8 cellular contexts compared by ENCODE assay signal in genomic region chr15:74373731-74374647, GRCh38. TPM values are rescaled to one million over a fixed set of nuclear protein-coding genes. Genes with fewer than 3 reads are reported as not detected.
A peak's percentile ranks its signal among the peaks of the same experiment; 100 is the strongest.
DNase-seq lines count a peak whose midpoint lies in the region; ATAC-seq and TF ChIP-seq lines count a peak whose summit lies in the region.

No MANE protein-coding gene starts in this region.

- no peak for TF ChIP-seq POLR2A in uterus (IDR thresholded peaks at IDR 0.05)

- H3K27ac ChIP-seq in right cardiac atrium (ENCODE audit: low read length) (no peak overlapping the region), uterus (peak overlapping the region in 1 of 2 donors; percentile 45)

- ATAC-seq in HG02885 (IDR thresholded peaks at IDR 0.05; ENCODE audit: poor library complexity, unreplicated experiment) (peak; percentile 82), right cardiac atrium (peak; percentile 98 to 99)

- H3K27me3 ChIP-seq in right cardiac atrium (ENCODE audit: control insufficient read depth, insufficient read depth) (no peaks in the 10 kb centered on the region), uterus (no peaks in the 10 kb centered on the region)

- no peaks in the 10 kb centered on the region for H3K36me3 ChIP-seq in uterus

- under 1% methylated on average over 62 of the region's 62 CpGs for whole genome bisulfite sequencing in right cardiac atrium

- DNase-seq in GM13977 (ENCODE audit: low spot score) (peak; percentile 97), NCI-H1694 (lab: John Stamatoyannopoulos, UW) (peak; percentile 74), T-helper 1 cell (peak; percentile 91 to 94 (median 94)), amniotic stem cell (lab: John Stamatoyannopoulos, UW) (peak; percentile 72), right cardiac atrium (peak; percentile 94 to 98 (median 97)), putamen (ENCODE audit: low spot score) (peak; percentile 81), uterus (peak; percentile 92)

- H3K9me3 ChIP-seq in right cardiac atrium (ENCODE audit: control insufficient read depth, low read length) (no peaks in the 10 kb centered on the region), uterus (no peaks in the 10 kb centered on the region)

- TF ChIP-seq CTCF in GM13977 (IDR thresholded peaks at IDR 0.05; ENCODE audit: extremely low read depth, insufficient read depth, missing control alignments) (peak; percentile 97), uterus (IDR thresholded peaks at IDR 0.05) (peak; percentile 88 to 92 (median 90))

- H3K4me3 ChIP-seq in right cardiac atrium (ENCODE audit: low read length) (peak overlapping the region; percentile 40), uterus (peak overlapping the region; percentile 38 to 50)

- H3K4me1 ChIP-seq in right cardiac atrium (ENCODE audit: control insufficient read depth, insufficient read depth, low read length) (no peaks in the 10 kb centered on the region), uterus (peaks cover 0 to 5% of the 10 kb centered on the region in 2 donors)

- intact Hi-C loops in right cardiac atrium (cut with DNase I) = loop anchor here in 3 of 4 donors (10.0 kb wide), 4 partner anchors 251 to 401 kb away; no protein-coding TSS in a partner anchor
- intact Hi-C loops in uterus (cut with DNase I; ENCODE audit: low total_unique reads) = loop anchor here (10.0 kb wide), 1 partner anchor 251 kb away; no protein-coding TSS in a partner anchor

- in situ Hi-C loops in GM13977 (cut with MboI; ENCODE audit: low pct_unique_long_range_greater_than_20kb, low sequenced_read_pairs, unreplicated experiment) = loop anchor here (10.0 kb wide), 2 partner anchors 251 to 391 kb away; no protein-coding TSS in a partner anchor

RNA-seq across cellular contexts. Expression of gene CYP11A1, which starts 6.5 kb away (rescaled TPM):
- 1 to 10 TPM; 1.1 to 1.7 (median 1.3) TPM for total RNA-seq in right cardiac atrium
- polyA plus RNA-seq in right cardiac atrium = 0.66 TPM
- 1 to 10 TPM in 2 of 4 donors, not detected in 2; 1.1 to 2.3 TPM for total RNA-seq in uterus

RNA-seq across cellular contexts. Expression of gene SEMA7A, which starts 59.8 kb away (rescaled TPM):
- total RNA-seq in right cardiac atrium (1 to 10 TPM; 1.7 to 3.3 (median 2.2) TPM), uterus (10 to 100 TPM in 1 of 4 donors, 1 to 10 TPM in 1, under 1 TPM in 1, not detected in 1; 0.29 to 16.9 (median 4.5) TPM)
- 1.8 TPM for polyA plus RNA-seq in right cardiac atrium
